Comparison of ENCODE assay signal across 16 cellular contexts in genomic region chr19:16281743-16282142, GRCh38. TPM values are rescaled to one million over a fixed set of nuclear protein-coding genes. Genes with fewer than 3 reads are reported as not detected.
A peak's percentile ranks its signal among the peaks of the same experiment; 100 is the strongest.
DNase-seq lines count a peak whose midpoint lies in the region; ATAC-seq and TF ChIP-seq lines count a peak whose summit lies in the region.
"Had no signal": no experiment of that assay in that cellular context is flagged by ENCODE, and none has a peak within 500 bp of the region (broad histone marks: within the 10 kb centered on the region; RNA-seq: fewer than 3 reads in every experiment).

No MANE protein-coding gene starts in this region.

- no peak for TF ChIP-seq POLR2A in esophagus squamous epithelium (IDR thresholded peaks at IDR 0.05)
- no peak for TF ChIP-seq POLR2A in gastrocnemius medialis (IDR thresholded peaks at IDR 0.05)

- in situ Hi-C loops in gastrocnemius medialis (cut with MboI; ENCODE audit: low sequenced_read_pairs in 4 of 4) = no loop called here

- H3K36me3 ChIP-seq in right atrium auricular region (no peaks in the 10 kb centered on the region), esophagus squamous epithelium (no peaks in the 10 kb centered on the region), gastrocnemius medialis (no peaks in the 10 kb centered on the region)
- H3K36me3 ChIP-seq: SJCRH30 had no signal

- WGBS in esophagus squamous epithelium, 2 donors = 92 to 97% methylated on average over 5 of the region's 5 CpGs

- DNase-seq in right atrium auricular region (ENCODE audit: low spot score) = no peak
- no peak for DNase-seq in left cardiac atrium
- no peak for DNase-seq in esophagus squamous epithelium (lab: John Stamatoyannopoulos, UW)
- DNase-seq in gastrocnemius medialis = no peak
- no peak for DNase-seq in stimulated activated CD4-positive, alpha-beta T cell treated with anti-CD3 and anti-CD28 coated beads, Interleukin-4, amount 100 ng/mL, for 1 hour
- DNase-seq in activated CD4-positive, alpha-beta T cell treated with anti-CD3 and anti-CD28 coated beads for 48 hours = no peak
- DNase-seq: C1 segment of cervical spinal cord, NCI-H1417 treated with DMSO at 0.1 percent for 48 hours, NCI-H2029, NCI-H345, NCI-H526, PC-9, SJCRH30 had no signal

- H3K4me1 ChIP-seq in right atrium auricular region (peaks cover 0 to 53% of the 10 kb centered on the region in 2 donors), esophagus squamous epithelium (peaks cover 7 to 65% (median 32%) of the 10 kb centered on the region in 3 donors), gastrocnemius medialis (peaks cover 31 to 42% of the 10 kb centered on the region in 2 donors)

- peak overlapping the region; percentile 95 to 97 for H3K27ac ChIP-seq in right atrium auricular region
- peak overlapping the region in 3 of 4 donors; percentile 89 to 99 (median 93) for H3K27ac ChIP-seq in esophagus squamous epithelium
- peak overlapping the region; percentile 82 to 95 (median 90) for H3K27ac ChIP-seq in gastrocnemius medialis
- H3K27ac ChIP-seq: PC-9, RWPE1, SJCRH30 had no signal

- H3K27me3 ChIP-seq in right atrium auricular region = no peaks in the 10 kb centered on the region
- peaks cover 0 to 15% (median 0%) of the 10 kb centered on the region in 4 donors for H3K27me3 ChIP-seq in esophagus squamous epithelium
- H3K27me3 ChIP-seq in gastrocnemius medialis = no peaks in the 10 kb centered on the region

- intact Hi-C loops in left cardiac atrium (cut with DNase I) = no loop called here
- intact Hi-C loops in esophagus squamous epithelium (cut with DNase I) = no loop called here
- intact Hi-C loops in gastrocnemius medialis (cut with DNase I; ENCODE audit: low total_unique reads) = loop anchor here (1.0 to 2.0 kb wide), 2 partner anchors 43 to 101 kb away; partner anchors contain the start of gene KLF2

- ATAC-seq in left cardiac atrium = no peak
- ATAC-seq in gastrocnemius medialis = no peak
- ATAC-seq in HG02571 (IDR thresholded peaks at IDR 0.05; ENCODE audit: unreplicated experiment) = no peak
- ATAC-seq: K562 had no signal

- H3K4me3 ChIP-seq in right atrium auricular region (no peak overlapping the region), esophagus squamous epithelium (no peak overlapping the region), gastrocnemius medialis (no peak overlapping the region)
- H3K4me3 ChIP-seq: K562, PC-9, SJCRH30 had no signal

- TF ChIP-seq CTCF in right atrium auricular region (IDR thresholded peaks at IDR 0.05) (no peak), esophagus squamous epithelium (IDR thresholded peaks at IDR 0.05) (no peak), gastrocnemius medialis (IDR thresholded peaks at IDR 0.05 in 4 of 5, conservative IDR thresholded peaks at IDR 0.05 in 1 of 5) (no peak)

- H3K9me3 ChIP-seq in right atrium auricular region = no peaks in the 10 kb centered on the region
- H3K9me3 ChIP-seq in esophagus squamous epithelium = no peaks in the 10 kb centered on the region
- no peaks in the 10 kb centered on the region for H3K9me3 ChIP-seq in gastrocnemius medialis
- H3K9me3 ChIP-seq: SJCRH30 had no signal

RNA-seq across cellular contexts. Expression of gene KLF2, which starts 42.9 kb away (rescaled TPM):
- total RNA-seq in right atrium auricular region = 10 to 100 TPM; 40.9 to 82.3 TPM
- 10 to 100 TPM; 66.4 to 77.5 TPM for total RNA-seq in left cardiac atrium
- 10 to 100 TPM in 1 of 4 donors, 1 to 10 TPM in 3; 4.2 to 11.4 (median 8.0) TPM for total RNA-seq in esophagus squamous epithelium
- 10 to 100 TPM in 3 of 4 donors, 1 to 10 TPM in 1; 6.8 to 45.6 (median 32.0) TPM for total RNA-seq in gastrocnemius medialis
